In genomic region chr3:108301695-108302404, GRCh38 we compare ENCODE assay signal across 12 cellular contexts. TPM values are rescaled to one million over a fixed set of nuclear protein-coding genes. Genes with fewer than 3 reads are reported as not detected.
DNase-seq lines count a peak whose midpoint lies in the region; ATAC-seq and TF ChIP-seq lines count a peak whose summit lies in the region.
"Had no signal": no experiment of that assay in that cellular context is flagged by ENCODE, and none has a peak within 500 bp of the region (broad histone marks: within the 10 kb centered on the region; RNA-seq: fewer than 3 reads in every experiment).

No MANE protein-coding gene starts in this region.

- H3K27me3 Mint-ChIP-seq in CD4-positive, alpha-beta T cell, result no peaks in the 10 kb centered on the region
- no peaks in the 10 kb centered on the region for H3K27me3 Mint-ChIP-seq in activated naive CD8-positive, alpha-beta T cell treated with anti-CD3 and anti-CD28 coated beads for 36 hours

- no peaks in the 10 kb centered on the region for H3K9me3 Mint-ChIP-seq in CD4-positive, alpha-beta T cell
- H3K9me3 Mint-ChIP-seq in activated naive CD8-positive, alpha-beta T cell treated with anti-CD3 and anti-CD28 coated beads for 36 hours, result no peaks in the 10 kb centered on the region

- peak overlapping the region; percentile 5 for H3K4me3 Mint-ChIP-seq in CD4-positive, alpha-beta T cell
- peak overlapping the region; percentile 62 for H3K4me3 Mint-ChIP-seq in activated naive CD8-positive, alpha-beta T cell treated with anti-CD3 and anti-CD28 coated beads for 36 hours

- H3K4me1 Mint-ChIP-seq in CD4-positive, alpha-beta T cell (ENCODE audit: low read depth), result peaks cover 27% of the 10 kb centered on the region
- peaks cover 48% of the 10 kb centered on the region for H3K4me1 Mint-ChIP-seq in activated naive CD8-positive, alpha-beta T cell treated with anti-CD3 and anti-CD28 coated beads for 36 hours

- no peaks in the 10 kb centered on the region for H3K27me3 ChIP-seq in CD4-positive, alpha-beta T cell (ENCODE audit: control insufficient read depth, insufficient read depth, low read length)
- no peaks in the 10 kb centered on the region for H3K27me3 ChIP-seq in tibial nerve

- intact Hi-C loops in CD4-positive, alpha-beta T cell (cut with DNase I, micrococcal nuclease), result no loop called here

- CTCF ChIA-PET in CD4-positive, alpha-beta T cell (lab: Charles Lee), result no interaction called here

- H3K27ac ChIP-seq in CD4-positive, alpha-beta T cell (ENCODE audit: low read depth, low read length), result no peak overlapping the region
- H3K27ac ChIP-seq in tibial nerve, result no peak overlapping the region

- no peak for ATAC-seq in CD4-positive, alpha-beta T cell (ENCODE audit: poor library complexity)
- ATAC-seq in GM19351 (IDR thresholded peaks at IDR 0.05; ENCODE audit: unreplicated experiment) (peak; percentile 84), HG03571 (IDR thresholded peaks at IDR 0.05; ENCODE audit: unreplicated experiment) (peak; percentile 66)

- H3K27ac Mint-ChIP-seq in CD4-positive, alpha-beta T cell, result no peak overlapping the region
- H3K27ac Mint-ChIP-seq in activated naive CD8-positive, alpha-beta T cell treated with anti-CD3 and anti-CD28 coated beads for 36 hours, result peak overlapping the region; percentile 96

- in situ Hi-C loops in KBM-7 (cut with MboI; ENCODE audit: low pct_unique_long_range_greater_than_20kb, low sequenced_read_pairs), result no loop called here

- POLR2A ChIA-PET in CD4-positive, alpha-beta T cell (lab: Charles Lee), result no interaction called here

- no peaks in the 10 kb centered on the region for H3K36me3 Mint-ChIP-seq in CD4-positive, alpha-beta T cell (ENCODE audit: low read depth)
- no peaks in the 10 kb centered on the region for H3K36me3 Mint-ChIP-seq in activated naive CD8-positive, alpha-beta T cell treated with anti-CD3 and anti-CD28 coated beads for 36 hours

- no peak for TF ChIP-seq POLR2A in tibial nerve (IDR thresholded peaks at IDR 0.05)

- no peak overlapping the region for H3K4me3 ChIP-seq in tibial nerve

- no peaks in the 10 kb centered on the region for H3K36me3 ChIP-seq in tibial nerve

- DNase-seq in CD4-positive, alpha-beta T cell, result no peak
- peak; percentile 27 for DNase-seq in activated naive CD8-positive, alpha-beta T cell treated with anti-CD3 and anti-CD28 coated beads for 36 hours
- DNase-seq in A172 (ENCODE audit: low spot score), result no peak
- no peak for DNase-seq in T1000 (lab: John Stamatoyannopoulos, UW)
- no peak for DNase-seq in KBM-7
- DNase-seq in tibial nerve (ENCODE audit: low spot score in 2 of 2), result no peak
- DNase-seq: activated effector memory CD4-positive, alpha-beta T cell treated with anti-CD3 and anti-CD28 coated beads, Interleukin-2, amount 50 U/mL, for 16 hours; Kasumi-1; mesenchymal stem cell had no signal

- no peaks in the 10 kb centered on the region for H3K9me3 ChIP-seq in CD4-positive, alpha-beta T cell (ENCODE audit: control insufficient read depth, low read length)
- H3K9me3 ChIP-seq in tibial nerve, result no peaks in the 10 kb centered on the region

- no peak for TF ChIP-seq CTCF in CD4-positive, alpha-beta T cell (IDR thresholded peaks at IDR 0.05)
- no peak for TF ChIP-seq CTCF in tibial nerve (IDR thresholded peaks at IDR 0.05)

- 68 to 72% methylated on average over 5 of the region's 5 CpGs for WGBS in tibial nerve, 2 donors

- no peak for TF ChIP-seq EP300 in tibial nerve (IDR thresholded peaks at IDR 0.05)

- H3K4me1 ChIP-seq in tibial nerve, result no peaks in the 10 kb centered on the region

RNA-seq across cellular contexts. Expression of gene HHLA2, which starts 5.5 kb away (rescaled TPM):
- under 1 TPM; 0.36 TPM for total RNA-seq in CD4-positive, alpha-beta T cell
- total RNA-seq in activated naive CD8-positive, alpha-beta T cell treated with anti-CD3 and anti-CD28 coated beads for 36 hours, result 1 to 10 TPM; 1.1 to 1.3 TPM
- not detected in 2 replicates for total RNA-seq in A172 (2014; rRNA removed; shearing (Covaris generic))
- total RNA-seq in tibial nerve, result 1 to 10 TPM in 1 of 4 donors, under 1 TPM in 1, not detected in 2; 0.21 to 6.1 TPM
- total RNA-seq: urinary bladder had no signal
